ENCODE assay signal across 7 cellular contexts in the genomic region with DNA sequence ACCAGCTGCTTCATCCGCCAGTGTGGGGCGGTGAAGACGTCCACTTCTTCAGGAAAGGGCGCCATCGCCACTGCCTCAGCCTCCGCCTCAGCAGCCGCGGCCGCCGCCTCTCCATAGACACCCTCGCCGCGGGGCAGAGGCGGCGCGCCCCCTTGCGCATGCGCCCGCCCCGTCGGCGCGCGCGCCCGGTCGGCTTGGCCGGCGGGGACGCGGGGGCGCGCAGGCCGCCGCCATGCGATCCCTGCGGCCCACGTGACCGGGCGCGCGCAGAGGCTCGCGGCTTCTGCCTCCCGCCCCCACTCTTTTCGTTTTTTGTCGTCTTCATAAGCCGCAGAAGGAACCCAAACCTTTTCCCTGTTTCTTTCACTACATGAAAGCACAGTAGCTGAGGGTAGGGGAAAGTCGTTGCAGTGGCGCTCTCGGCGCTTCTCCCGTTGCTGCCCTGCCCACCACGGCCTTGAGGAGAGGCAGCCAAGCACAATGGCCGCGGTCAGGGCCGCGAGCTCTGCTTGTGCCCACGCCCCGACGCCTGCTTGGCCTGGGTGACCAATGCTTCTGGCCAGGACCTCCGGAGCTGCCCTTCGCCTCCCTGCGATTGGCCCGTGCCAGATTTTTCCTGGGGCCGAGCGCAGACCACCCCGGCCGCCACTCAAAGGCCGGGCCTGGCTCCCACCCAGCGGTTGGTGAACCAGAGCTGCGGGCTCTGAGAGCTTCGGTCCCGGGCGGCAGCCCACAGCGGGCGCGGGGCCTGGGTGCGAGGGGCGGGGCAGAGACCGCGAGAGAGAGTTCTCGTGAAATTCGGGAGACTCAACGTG. TPM values are rescaled to one million over a fixed set of nuclear protein-coding genes. Genes with fewer than 3 reads are reported as not detected.
DNase-seq lines count a peak whose midpoint lies in the region; ATAC-seq and TF ChIP-seq lines count a peak whose summit lies in the region.

A gene with protein sequence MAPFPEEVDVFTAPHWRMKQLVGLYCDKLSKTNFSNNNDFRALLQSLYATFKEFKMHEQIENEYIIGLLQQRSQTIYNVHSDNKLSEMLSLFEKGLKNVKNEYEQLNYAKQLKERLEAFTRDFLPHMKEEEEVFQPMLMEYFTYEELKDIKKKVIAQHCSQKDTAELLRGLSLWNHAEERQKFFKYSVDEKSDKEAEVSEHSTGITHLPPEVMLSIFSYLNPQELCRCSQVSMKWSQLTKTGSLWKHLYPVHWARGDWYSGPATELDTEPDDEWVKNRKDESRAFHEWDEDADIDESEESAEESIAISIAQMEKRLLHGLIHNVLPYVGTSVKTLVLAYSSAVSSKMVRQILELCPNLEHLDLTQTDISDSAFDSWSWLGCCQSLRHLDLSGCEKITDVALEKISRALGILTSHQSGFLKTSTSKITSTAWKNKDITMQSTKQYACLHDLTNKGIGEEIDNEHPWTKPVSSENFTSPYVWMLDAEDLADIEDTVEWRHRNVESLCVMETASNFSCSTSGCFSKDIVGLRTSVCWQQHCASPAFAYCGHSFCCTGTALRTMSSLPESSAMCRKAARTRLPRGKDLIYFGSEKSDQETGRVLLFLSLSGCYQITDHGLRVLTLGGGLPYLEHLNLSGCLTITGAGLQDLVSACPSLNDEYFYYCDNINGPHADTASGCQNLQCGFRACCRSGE (minus strand): TSS at position 135 of the 815 bp plus-strand sequence. CDS start 70 bp downstream, at position 65.

- in situ Hi-C loops in astrocyte of the cerebellum (cut with HindIII; ENCODE audit: low sequenced_read_pairs): no loop called here

- DNase-seq in NCI-H146 treated with DMSO at 0.1 percent for 48 hours (lab: John Stamatoyannopoulos, UW; ENCODE audit: unreplicated experiment): peak; percentile 82
- DNase-seq in T-helper 9 cell: peak; percentile 70
- peak; percentile 65 for DNase-seq in astrocyte of the cerebellum (ENCODE audit: low read depth)
- DNase-seq in hippocampal formation (lab: John Stamatoyannopoulos, UW): peak; percentile 72 to 73
- peak; percentile 86 for DNase-seq in sciatic nerve (ENCODE audit: low spot score)

- intact Hi-C loops in sciatic nerve (cut with DNase I): no loop called here

- ATAC-seq in GM18502 (IDR thresholded peaks at IDR 0.05; ENCODE audit: poor library complexity, unreplicated experiment): peak; percentile 74
- peak; percentile 60 for ATAC-seq in HG02852 (IDR thresholded peaks at IDR 0.05; ENCODE audit: unreplicated experiment)
- ATAC-seq in sciatic nerve: peak; percentile 89

- peak within 1 kb of the TSS; percentile 79 for H3K4me3 ChIP-seq in astrocyte of the cerebellum (ENCODE audit: low read depth, low read length)

- TF ChIP-seq CTCF in astrocyte of the cerebellum (IDR thresholded peaks at IDR 0.05; ENCODE audit: low read depth, low read length, missing control alignments): no peak

RNA-seq across cellular contexts. Expression of the gene that starts here (rescaled TPM):
- 97.4 TPM for total RNA-seq in sciatic nerve

Comparison
In these comparisons a context has a peak if more than half of its experiments do, and no peak if none do; other contexts are left out.
1. Peak in every context shown above with its lines: DNase-seq, ATAC-seq and H3K4me3 ChIP-seq.